In genomic region chr11:68354181-68354872, GRCh38 we compare ENCODE assay signal across 8 cellular contexts. TPM values are rescaled to one million over a fixed set of nuclear protein-coding genes. Genes with fewer than 3 reads are reported as not detected.
DNase-seq lines count a peak whose midpoint lies in the region; ATAC-seq and TF ChIP-seq lines count a peak whose summit lies in the region.

No MANE protein-coding gene starts in this region.

- ATAC-seq in GM19395 (IDR thresholded peaks at IDR 0.05; ENCODE audit: unreplicated experiment): no peak

- peaks cover 0 to 32% (median 0%) of the 10 kb centered on the region in 3 donors for H3K36me3 ChIP-seq in Peyer's patch
- peaks cover 4% of the 10 kb centered on the region for H3K36me3 ChIP-seq in osteoblast (ENCODE audit: insufficient read depth, low read length)

- TF ChIP-seq CTCF in AG10803 (conservative IDR thresholded peaks at IDR 0.05; ENCODE audit: low read length): no peak
- TF ChIP-seq CTCF in Peyer's patch (IDR thresholded peaks at IDR 0.05): no peak
- TF ChIP-seq CTCF in fibroblast of pulmonary artery (IDR thresholded peaks at IDR 0.05; ENCODE audit: low read length, missing control alignments): no peak
- no peak for TF ChIP-seq CTCF in osteoblast (IDR thresholded peaks at IDR 0.05; ENCODE audit: extremely low read depth, low read depth, low read length)

- no peak for TF ChIP-seq POLR2A in Peyer's patch (IDR thresholded peaks at IDR 0.05)

- no peaks in the 10 kb centered on the region for H4K20me1 ChIP-seq in osteoblast (ENCODE audit: insufficient read depth, low read length)

- H3K27ac ChIP-seq in Peyer's patch (peak overlapping the region; percentile 36 to 83 (median 64)), osteoblast (ENCODE audit: low read depth, low read length) (peak overlapping the region; percentile 95)

- H3K4me1 ChIP-seq in Peyer's patch (peaks cover 0 to 34% (median 0%) of the 10 kb centered on the region in 4 donors), osteoblast (ENCODE audit: insufficient read depth, low read length) (peaks cover 23% of the 10 kb centered on the region)

- DNase-seq in AG10803 (ENCODE audit: low read depth) (peak; percentile 99), Peyer's patch (peak; percentile 31 to 91 (median 89)), fibroblast of pulmonary artery (ENCODE audit: low read depth) (peak; percentile 85), osteoblast (ENCODE audit: insufficient read length, low spot score, missing footprints) (peak; percentile 100), Ammon's horn (ENCODE audit: low spot score) (no peak), C1 segment of cervical spinal cord (lab: John Stamatoyannopoulos, UW) (no peak)
- no peak for DNase-seq in stimulated activated CD4-positive, alpha-beta T cell treated with anti-CD3 and anti-CD28 coated beads, Interleukin-4, amount 100 ng/mL, for 1 hour

- H2AFZ ChIP-seq in osteoblast (ENCODE audit: low read length): peak overlapping the region; percentile 93

- H3K4me3 ChIP-seq in AG10803 (ENCODE audit: low read length) (peak overlapping the region; percentile 18; the same call in 1 of the 2 replicates), Peyer's patch (no peak overlapping the region), fibroblast of pulmonary artery (replicated peaks; ENCODE audit: low read depth, low read length) (no peak overlapping the region), osteoblast (ENCODE audit: insufficient read depth, low read length) (peak overlapping the region; percentile 63)

- H3K79me2 ChIP-seq in osteoblast (ENCODE audit: insufficient read depth, low read length): no peaks in the 10 kb centered on the region

- no peaks in the 10 kb centered on the region for H3K27me3 ChIP-seq in Peyer's patch
- H3K27me3 ChIP-seq in osteoblast (ENCODE audit: insufficient read depth, low read length): no peaks in the 10 kb centered on the region

- peak overlapping the region; percentile 79 for H3K4me2 ChIP-seq in osteoblast (ENCODE audit: insufficient read depth, low read length)

- no peaks in the 10 kb centered on the region for H3K9me3 ChIP-seq in Peyer's patch
- H3K9me3 ChIP-seq in osteoblast (ENCODE audit: low read depth, low read length): no peaks in the 10 kb centered on the region

RNA-seq across cellular contexts. Expression of gene LRP5, which starts 41.9 kb away (rescaled TPM):
- total RNA-seq in Peyer's patch: 100 to 1,000 TPM; 149 to 196 (median 168) TPM
- 16.3 and 18.6 TPM in 2 replicates for total RNA-seq in osteoblast

Comparison
In these comparisons a context has a peak if more than half of its experiments do, and no peak if none do; other contexts are left out.
1. DNase-seq: peak in AG10803 (single experiment), Peyer's patch (3 of 3), fibroblast of pulmonary artery (single experiment) and osteoblast (single experiment); none in Ammon's horn (single experiment), C1 segment of cervical spinal cord (0 of 14) and stimulated activated CD4-positive, alpha-beta T cell treated with anti-CD3 and anti-CD28 coated beads, Interleukin-4, amount 100 ng/mL, for 1 hour (single experiment).
2. H3K4me3 ChIP-seq: peak in AG10803 (single experiment) and osteoblast (single experiment); none in Peyer's patch (0 of 4) and fibroblast of pulmonary artery (single experiment).